Comparison of ENCODE assay signal across 8 cellular contexts in genomic region chr20:9634327-9634726, GRCh38.
"Had no signal": no experiment of that assay in that cellular context is flagged by ENCODE, and none has a peak within 500 bp of the region (broad histone marks: within the 10 kb centered on the region; RNA-seq: fewer than 3 reads in every experiment).

No MANE protein-coding gene starts in this region.

- H3K4me2 ChIP-seq: GM23338 had no signal

- H3K9ac ChIP-seq: GM23248 had no signal

- H3K4me3 ChIP-seq: GM23248, GM23338, HAP-1 had no signal

- H3K36me3 ChIP-seq: HAP-1 had no signal

- H3K4me1 ChIP-seq: HAP-1 had no signal

- DNase-seq: GM23248, GOT3, H7, H9, HCEC 1CT, HFFc6 had no signal

- H3K27ac ChIP-seq: GM23248 had no signal

- H3K9me3 ChIP-seq: HAP-1 had no signal
